In the genomic region with DNA sequence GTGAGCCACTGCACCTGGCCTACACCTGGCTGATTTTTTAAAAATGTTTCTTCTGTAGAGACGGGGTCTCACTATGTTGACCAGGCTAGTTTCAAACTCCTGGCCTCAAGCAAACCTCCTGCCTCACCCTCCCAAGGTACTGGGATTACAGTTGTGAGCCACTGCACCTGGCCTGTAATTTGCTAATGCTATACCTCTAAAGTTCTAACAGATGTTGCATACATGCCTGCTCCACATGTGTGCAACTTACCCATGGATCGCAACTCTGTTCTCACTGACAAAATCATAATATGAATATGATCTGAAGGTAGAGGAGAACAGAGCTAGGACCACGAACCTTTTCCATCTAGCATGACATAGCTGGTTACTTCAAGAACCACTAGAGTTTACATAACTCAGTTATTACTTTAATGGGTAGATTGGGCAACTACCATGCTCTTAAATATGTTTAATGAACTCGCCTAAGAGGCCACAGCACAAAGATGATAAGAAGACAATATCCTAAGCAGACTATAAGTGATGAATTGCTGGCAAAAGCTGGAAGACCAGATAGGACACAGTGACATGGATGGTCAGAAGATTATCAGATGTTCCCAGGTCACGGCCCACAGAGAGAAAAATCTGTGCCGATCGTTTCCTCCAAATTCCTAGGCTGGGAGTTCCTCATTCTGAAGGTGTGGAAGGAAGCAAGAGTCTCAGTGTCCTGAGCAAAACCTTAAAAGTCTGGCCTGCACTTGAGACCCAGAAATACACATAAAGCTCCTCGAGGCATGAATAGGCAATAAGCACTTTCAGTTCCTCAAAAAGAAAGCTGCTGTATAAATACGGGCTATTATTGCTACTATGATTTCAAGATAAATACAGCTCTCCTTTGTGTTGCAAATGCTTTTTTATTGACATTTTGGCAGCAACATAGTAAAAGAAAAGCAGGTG, we compare ENCODE assay signal across 8 cellular contexts. TPM values are rescaled to one million over a fixed set of nuclear protein-coding genes. Genes with fewer than 3 reads are reported as not detected.
DNase-seq lines count a peak whose midpoint lies in the region; ATAC-seq and TF ChIP-seq lines count a peak whose summit lies in the region.

No MANE protein-coding gene starts in this region.

- no peaks in the 10 kb centered on the region for H3K27me3 ChIP-seq in cardiac muscle cell
- no peaks in the 10 kb centered on the region for H3K27me3 ChIP-seq in osteoblast (ENCODE audit: insufficient read depth, low read length)

- ATAC-seq in GM18867 (IDR thresholded peaks at IDR 0.05; ENCODE audit: unreplicated experiment) (peak; percentile 73), HG02763 (IDR thresholded peaks at IDR 0.05; ENCODE audit: unreplicated experiment) (peak; percentile 76)

- DNase-seq in NCI-H2196 (lab: John Stamatoyannopoulos, UW; ENCODE audit: unreplicated experiment) (peak; percentile 55), cardiac muscle cell (ENCODE audit: low read depth in 1 of 2, low spot score in 1 of 2) (no peak), HUDEP-2 (lab: John Stamatoyannopoulos, UW; ENCODE audit: unreplicated experiment in 76 of 76) (no peak), osteoblast (ENCODE audit: insufficient read length, low spot score, missing footprints) (no peak), DMS 273 (lab: John Stamatoyannopoulos, UW; ENCODE audit: unreplicated experiment) (no peak), SK-N-DZ (ENCODE audit: low spot score) (no peak)

- H3K27ac ChIP-seq in cardiac muscle cell: peak overlapping the region; percentile 48
- no peak overlapping the region for H3K27ac ChIP-seq in osteoblast (ENCODE audit: low read depth, low read length)

- no peak overlapping the region for H3K4me2 ChIP-seq in osteoblast (ENCODE audit: insufficient read depth, low read length)

- H3K9me3 ChIP-seq in cardiac muscle cell (ENCODE audit: low read depth) (no peaks in the 10 kb centered on the region), osteoblast (ENCODE audit: low read depth, low read length) (peaks cover 9% of the 10 kb centered on the region)

- H3K79me2 ChIP-seq in osteoblast (ENCODE audit: insufficient read depth, low read length): no peaks in the 10 kb centered on the region

- H3K4me1 ChIP-seq in cardiac muscle cell (ENCODE audit: low read depth) (peaks cover 5% of the 10 kb centered on the region), osteoblast (ENCODE audit: insufficient read depth, low read length) (peaks cover 18% of the 10 kb centered on the region)

- no peaks in the 10 kb centered on the region for H4K20me1 ChIP-seq in osteoblast (ENCODE audit: insufficient read depth, low read length)

- H3K4me3 ChIP-seq in cardiac muscle cell (no peak overlapping the region), osteoblast (ENCODE audit: insufficient read depth, low read length) (no peak overlapping the region)

- H2AFZ ChIP-seq in osteoblast (ENCODE audit: low read length): no peak overlapping the region

- H3K36me3 ChIP-seq in cardiac muscle cell (no peaks in the 10 kb centered on the region), osteoblast (ENCODE audit: insufficient read depth, low read length) (peaks cover 25% of the 10 kb centered on the region)

- TF ChIP-seq CTCF in cardiac muscle cell (IDR thresholded peaks at IDR 0.05; ENCODE audit: low read depth, low read length) (no peak), osteoblast (IDR thresholded peaks at IDR 0.05; ENCODE audit: extremely low read depth, low read depth, low read length) (no peak)

RNA-seq across cellular contexts. Expression of a gene that starts 53.6 kb away (rescaled TPM):
- total RNA-seq in cardiac muscle cell (not detected in 2 replicates), osteoblast (6.5 and 8.5 TPM in 2 replicates)
- 1.1 and 2.3 TPM in 2 replicates for polyA plus RNA-seq in cardiac muscle cell
- 1.0 and 1.4 TPM in 2 replicates for polyA plus RNA-seq in SK-N-DZ (2014; cell fraction: cytosol; rRNA removed)
- 3.2 and 4.4 TPM in 2 replicates for polyA plus RNA-seq in SK-N-DZ (2014; cell fraction: nucleus; rRNA removed)

RNA-seq across cellular contexts. Expression of a gene that starts 55.9 kb away (rescaled TPM):
- 6.6 and 8.9 TPM in 2 replicates for total RNA-seq in cardiac muscle cell
- polyA plus RNA-seq in cardiac muscle cell: 12.4 and 17.9 TPM in 2 replicates
- 12.1 and 12.7 TPM in 2 replicates for total RNA-seq in osteoblast
- 1.5 and 3.0 TPM in 2 replicates for polyA plus RNA-seq in SK-N-DZ (2014; cell fraction: cytosol; rRNA removed)
- 1.6 and 3.3 TPM in 2 replicates for polyA plus RNA-seq in SK-N-DZ (2014; cell fraction: nucleus; rRNA removed)
